8 cellular contexts compared by ENCODE assay signal in genomic region chr18:62522178-62522509, GRCh38. TPM values are rescaled to one million over a fixed set of nuclear protein-coding genes. Genes with fewer than 3 reads are reported as not detected.
DNase-seq lines count a peak whose midpoint lies in the region; ATAC-seq and TF ChIP-seq lines count a peak whose summit lies in the region.

No MANE protein-coding gene starts in this region.

- H3K27ac Mint-ChIP-seq in memory B cell: peak overlapping the region; percentile 83

- in situ Hi-C loops in brain microvascular endothelial cell (cut with HindIII; ENCODE audit: low pct_ligation_motif_present, low sequenced_read_pairs): no loop called here

- H3K36me3 Mint-ChIP-seq in memory B cell: peaks cover 4% of the 10 kb centered on the region

- DNase-seq in DMS114 treated with DMSO at 0.1 percent for 48 hours (lab: John Stamatoyannopoulos, UW; ENCODE audit: unreplicated experiment) (peak; percentile 6), brain microvascular endothelial cell (no peak), memory B cell (ENCODE audit: low spot score in 2 of 2) (no peak), NCI-H446 treated with DMSO at 0.1 percent for 48 hours (lab: John Stamatoyannopoulos, UW) (no peak), T-helper 9 cell (no peak), dermis blood vessel endothelial cell (no peak)
- no peak for DNase-seq in Jurkat, Clone E6-1 (ENCODE audit: low read depth, low spot score)

- no peaks in the 10 kb centered on the region for H3K36me3 ChIP-seq in brain microvascular endothelial cell (replicated peaks)

- peak overlapping the region; percentile 67 for H3K27ac ChIP-seq in brain microvascular endothelial cell

- peak overlapping the region; percentile 89 for H3K4me3 Mint-ChIP-seq in memory B cell

- H3K4me1 Mint-ChIP-seq in memory B cell: peaks cover 20% of the 10 kb centered on the region

- H3K27me3 Mint-ChIP-seq in memory B cell: no peaks in the 10 kb centered on the region

- TF ChIP-seq CTCF in brain microvascular endothelial cell (IDR thresholded peaks at IDR 0.05; ENCODE audit: low read depth, low read length, missing control alignments): no peak

- H3K9me3 Mint-ChIP-seq in memory B cell: no peaks in the 10 kb centered on the region

- peak overlapping the region; percentile 72 for H3K4me3 ChIP-seq in Jurkat, Clone E6-1 (ENCODE audit: low read length)
- H3K4me3 ChIP-seq in brain microvascular endothelial cell (ENCODE audit: low read depth, low read length): peak overlapping the region; percentile 79

- H3K27me3 ChIP-seq in brain microvascular endothelial cell (replicated peaks): no peaks in the 10 kb centered on the region

- ATAC-seq in GM21390 (IDR thresholded peaks at IDR 0.05; ENCODE audit: unreplicated experiment) (peak; percentile 5), memory B cell (ENCODE audit: low read depth) (no peak)

RNA-seq across cellular contexts. Expression of gene ZCCHC2, which starts 0.7 kb away (rescaled TPM):
- polyA plus RNA-seq in Jurkat, Clone E6-1 (2012; ENCODE audit: insufficient read depth, insufficient read length): 16.1 TPM
- total RNA-seq in dermis blood vessel endothelial cell: 26.3 and 29.8 TPM in 2 replicates
